In genomic region chr3:15051531-15051930, GRCh38 we compare ENCODE assay signal across 8 cellular contexts. TPM values are rescaled to one million over a fixed set of nuclear protein-coding genes. Genes with fewer than 3 reads are reported as not detected.
A peak's percentile ranks its signal among the peaks of the same experiment; 100 is the strongest.
DNase-seq lines count a peak whose midpoint lies in the region; ATAC-seq and TF ChIP-seq lines count a peak whose summit lies in the region.

No MANE protein-coding gene starts in this region.

- H3K27me3 Mint-ChIP-seq in brain, result no peaks in the 10 kb centered on the region

- no peaks in the 10 kb centered on the region for H3K27me3 ChIP-seq in stomach

- no peak overlapping the region for H3K4me3 Mint-ChIP-seq in brain

- H3K36me3 ChIP-seq in stomach, result peaks cover 36 to 83% (median 76%) of the 10 kb centered on the region in 4 donors

- peak; percentile 51 for DNase-seq in EH (ENCODE audit: low read depth)
- peak; percentile 36 to 52 for DNase-seq in SW 1271 (lab: John Stamatoyannopoulos, UW)
- peak; percentile 58 for DNase-seq in left lobe of liver (ENCODE audit: low spot score)
- peak; percentile 59 for DNase-seq in stomach
- DNase-seq in coronary artery (ENCODE audit: low spot score), result no peak

- WGBS in stomach, 5 donors, result 20 to 71% (median 41%) methylated on average over 1 of the region's 1 CpG

- peaks cover 0 to 4% (median 2%) of the 10 kb centered on the region in 4 donors for H3K4me1 ChIP-seq in stomach

- H3K9me3 ChIP-seq in stomach, result no peaks in the 10 kb centered on the region

- peak overlapping the region in 2 of 5 experiments; percentile 59 to 62 for H3K27ac Mint-ChIP-seq in brain

- H3K27ac ChIP-seq in stomach (no peak overlapping the region), coronary artery (no peak overlapping the region)

- TF ChIP-seq CTCF in brain (conservative IDR thresholded peaks at IDR 0.05) (peak; percentile 25 to 58), stomach (IDR thresholded peaks at IDR 0.05) (peak in 5 of 7 experiments; percentile 38 to 53 (median 47)), coronary artery (IDR thresholded peaks at IDR 0.05) (no peak)

- H3K4me1 Mint-ChIP-seq in brain, result peaks cover 13% of the 10 kb centered on the region

- TF ChIP-seq POLR2A in stomach (IDR thresholded peaks at IDR 0.05), result no peak

- TF ChIP-seq EP300 in stomach (IDR thresholded peaks at IDR 0.05), result no peak

- peaks cover 71% of the 10 kb centered on the region for H3K36me3 Mint-ChIP-seq in brain

- H3K4me3 ChIP-seq in stomach (no peak overlapping the region), coronary artery (no peak overlapping the region)

- H3K9me3 Mint-ChIP-seq in brain, result peaks cover 0 to 2% (median 0%) of the 10 kb centered on the region in 5 experiments

- intact Hi-C loops in stomach (cut with DNase I; ENCODE audit: low total_unique reads), result no loop called here

- ATAC-seq in GM19455 (IDR thresholded peaks at IDR 0.05; ENCODE audit: unreplicated experiment) (peak; percentile 50), HG03469 (IDR thresholded peaks at IDR 0.05; ENCODE audit: unreplicated experiment) (peak; percentile 34), left lobe of liver (peak; percentile 92)

RNA-seq across cellular contexts. Expression of gene MRPS25, which starts 13.6 kb away (rescaled TPM):
- 19.4 TPM for polyA plus RNA-seq in brain (ENCODE audit: insufficient read depth, low read depth, low replicate concordance)
- total RNA-seq in left lobe of liver, result 56.4 TPM
- total RNA-seq in stomach, result 100 to 1,000 TPM in 1 of 5 donors, 10 to 100 TPM in 4; 13.9 to 126 (median 24.9) TPM
- polyA plus RNA-seq in stomach, result 10 to 100 TPM; 17.7 to 51.9 (median 38.3) TPM

RNA-seq across cellular contexts. Expression of gene RBSN, which starts 47.4 kb away (rescaled TPM):
- polyA plus RNA-seq in brain (ENCODE audit: insufficient read depth, low read depth, low replicate concordance) (12.6 TPM), stomach (1 to 10 TPM; 5.9 to 8.5 (median 7.9) TPM)
- total RNA-seq in left lobe of liver (12.6 TPM), stomach (100 to 1,000 TPM in 1 of 5 donors, 10 to 100 TPM in 3, 1 to 10 TPM in 1; 4.3 to 127 (median 26.6) TPM)

Comparison
In these comparisons a context has a peak if more than half of its experiments do, and no peak if none do; other contexts are left out.
1. ATAC-seq: peak in every context shown above with its lines; median percentile 92 in left lobe of liver; 50 in GM19455; 34 in HG03469.